In genomic region chr4:4391866-4392265, GRCh38 we compare ENCODE assay signal across 21 cellular contexts. TPM values are rescaled to one million over a fixed set of nuclear protein-coding genes. Genes with fewer than 3 reads are reported as not detected.
"Had no signal": no experiment of that assay in that cellular context is flagged by ENCODE, and none has a peak within 500 bp of the region (broad histone marks: within the 10 kb centered on the region; RNA-seq: fewer than 3 reads in every experiment).

No MANE protein-coding gene starts in this region.

- ATAC-seq: activated T-cell treated with anti-CD3 and anti-CD28 coated beads, Interleukin-2, amount 50 U/mL, for 72 hours had no signal

- FAIRE-seq: TTC549 had no signal

- H3K4me3 ChIP-seq: adrenal gland, Peyer's patch had no signal

- H3K4me3 Mint-ChIP-seq: activated CD4-positive, alpha-beta memory T cell treated with anti-CD3 and anti-CD28 coated beads for 36 hours; activated CD4-positive, alpha-beta T cell treated with anti-CD3 and anti-CD28 coated beads, Interleukin-2, amount 10 ng/mL, durations not matched to agents 7 days and 5 days; activated naive CD8-positive, alpha-beta T cell treated with anti-CD3 and anti-CD28 coated beads, Interleukin-2, amount 10 ng/mL, durations not matched to agents 7 days and 5 days; activated T-cell treated with anti-CD3 and anti-CD28 coated beads, Interleukin-2, amount 50 U/mL, for 72 hours had no signal

- H3K9me3 ChIP-seq: adrenal gland, Peyer's patch had no signal

- H3K27ac Mint-ChIP-seq: activated CD4-positive, alpha-beta memory T cell treated with anti-CD3 and anti-CD28 coated beads for 36 hours; activated CD4-positive, alpha-beta T cell treated with anti-CD3 and anti-CD28 coated beads, Interleukin-2, amount 10 ng/mL, durations not matched to agents 7 days and 5 days; activated naive CD8-positive, alpha-beta T cell treated with anti-CD3 and anti-CD28 coated beads, Interleukin-2, amount 10 ng/mL, durations not matched to agents 7 days and 5 days; activated T-cell treated with anti-CD3 and anti-CD28 coated beads, Interleukin-2, amount 50 U/mL, for 72 hours; activated T-helper 2 cell treated with anti-CD3 and anti-CD28 coated beads, Interferon-gamma antibody, Interleukin-2, Interleukin-4, amounts not matched to agents 10 μg/mL and 5 μg/mL and 100 μg/mL, durations not matched to agents 14 hours and 24 hours and 36 hours had no signal

- H3K27ac ChIP-seq: adrenal gland, Peyer's patch had no signal

- H3K36me3 ChIP-seq: adrenal gland, Peyer's patch had no signal

- DNase-seq: activated CD4-positive, alpha-beta memory T cell treated with anti-CD3 and anti-CD28 coated beads for 36 hours; activated CD4-positive, alpha-beta T cell treated with anti-CD3 and anti-CD28 coated beads, Interleukin-2, amount 10 ng/mL, durations not matched to agents 7 days and 5 days; activated CD4-positive, CD25-positive, alpha-beta regulatory T cell; activated CD8-positive, alpha-beta memory T cell treated with anti-CD3 and anti-CD28 coated beads, Interleukin-2, amount 50 U/mL, for 4 hours; activated naive CD4-positive, alpha-beta T cell treated with anti-CD3 and anti-CD28 coated beads, Interleukin-2, amount 50 U/mL, for 16 hours; activated naive CD8-positive, alpha-beta T cell treated with anti-CD3 and anti-CD28 coated beads, Interleukin-2, amount 10 ng/mL, durations not matched to agents 7 days and 5 days; activated T-cell treated with anti-CD3 and anti-CD28 coated beads, Interleukin-2, amount 50 U/mL, for 72 hours; adrenal gland; anterior cingulate cortex; cerebellar nuclear complex; KBM-7; NCI-H146; NCI-H2029; NCI-H446; NCI-H524; Peyer's patch; SHP77 treated with DMSO at 0.1 percent for 48 hours; T-helper 2 cell; T1000 had no signal

- H3K9me3 Mint-ChIP-seq: activated CD4-positive, alpha-beta memory T cell treated with anti-CD3 and anti-CD28 coated beads for 36 hours; activated CD4-positive, alpha-beta T cell treated with anti-CD3 and anti-CD28 coated beads, Interleukin-2, amount 10 ng/mL, durations not matched to agents 7 days and 5 days; activated naive CD8-positive, alpha-beta T cell treated with anti-CD3 and anti-CD28 coated beads, Interleukin-2, amount 10 ng/mL, durations not matched to agents 7 days and 5 days; activated T-cell treated with anti-CD3 and anti-CD28 coated beads, Interleukin-2, amount 50 U/mL, for 72 hours; activated T-helper 2 cell treated with anti-CD3 and anti-CD28 coated beads, Interferon-gamma antibody, Interleukin-2, Interleukin-4, amounts not matched to agents 10 μg/mL and 5 μg/mL and 100 μg/mL, durations not matched to agents 14 hours and 24 hours and 36 hours had no signal

RNA-seq across cellular contexts. Expression of gene NSG1, which starts 5.0 kb away (rescaled TPM):
- total RNA-seq: activated T-helper 2 cell treated with anti-CD3 and anti-CD28 coated beads, Interferon-gamma antibody, Interleukin-2, Interleukin-4, amounts not matched to agents 10 μg/mL and 5 μg/mL and 100 μg/mL, durations not matched to agents 14 hours and 24 hours and 36 hours had no signal
